ENCODE assay signal across 8 cellular contexts in genomic region chr7:107044347-107045194, GRCh38. TPM values are rescaled to one million over a fixed set of nuclear protein-coding genes. Genes with fewer than 3 reads are reported as not detected.
DNase-seq lines count a peak whose midpoint lies in the region; ATAC-seq lines count a peak whose summit lies in the region.

PRKAR2B (plus strand) TSS chr7:107044705; CDS start chr7:107044908, 203 bp downstream.

- H3K36me3 Mint-ChIP-seq in CD4-positive, CD25-positive, alpha-beta regulatory T cell, result no peaks in the 10 kb centered on the region
- H3K36me3 Mint-ChIP-seq in activated T-cell treated with anti-CD3 and anti-CD28 coated beads, Interleukin-2, amount 50 U/mL, for 24 hours (ENCODE audit: low read depth), result no peaks in the 10 kb centered on the region

- ATAC-seq in CD4-positive, CD25-positive, alpha-beta regulatory T cell (ENCODE audit: low read depth in 2 of 2), result peak; percentile 83 to 85
- ATAC-seq in GM19468 (IDR thresholded peaks at IDR 0.05; ENCODE audit: extremely low read depth, unreplicated experiment), result peak; percentile 57

- no peaks in the 10 kb centered on the region for H3K9me3 ChIP-seq in CD4-positive, CD25-positive, alpha-beta regulatory T cell (ENCODE audit: control insufficient read depth in 2 of 2, low read length in 2 of 2)
- no peaks in the 10 kb centered on the region for H3K9me3 ChIP-seq in esophagus (ENCODE audit: control insufficient read depth in 2 of 2, insufficient read depth in 1 of 2, low read depth in 1 of 2, low read length in 1 of 2)
- H3K9me3 ChIP-seq in mucosa of stomach (ENCODE audit: control insufficient read depth, low read length), result no peaks in the 10 kb centered on the region

- H3K9ac ChIP-seq in mucosa of stomach (ENCODE audit: low read length), result peak within 1 kb of the TSS; percentile 52

- H3K9me3 Mint-ChIP-seq in CD4-positive, CD25-positive, alpha-beta regulatory T cell, result peaks cover 0 to 4% (median 0%) of the 10 kb centered on the region in 7 donors
- no peaks in the 10 kb centered on the region for H3K9me3 Mint-ChIP-seq in activated T-cell treated with anti-CD3 and anti-CD28 coated beads, Interleukin-2, amount 50 U/mL, for 24 hours

- 0 to 1% methylated on average over 53 to 110 of the region's 110 CpGs for WGBS in esophagus, 2 donors

- H3K27me3 ChIP-seq in CD4-positive, CD25-positive, alpha-beta regulatory T cell (ENCODE audit: control insufficient read depth, insufficient read depth, low read length), result peaks cover 35% of the 10 kb centered on the region
- H3K27me3 ChIP-seq in esophagus (ENCODE audit: control insufficient read depth in 1 of 2, insufficient read depth in 2 of 2, low read length in 2 of 2) (no peaks in the 10 kb centered on the region), mucosa of stomach (ENCODE audit: control insufficient read depth, insufficient read depth, low read length) (peaks cover 9% of the 10 kb centered on the region)

- peaks cover 15% of the 10 kb centered on the region for H3K4me1 ChIP-seq in CD4-positive, CD25-positive, alpha-beta regulatory T cell (ENCODE audit: control insufficient read depth, insufficient read depth, low read length, poor library complexity, severe bottlenecking)
- peaks cover 0 to 4% of the 10 kb centered on the region in 2 donors for H3K4me1 ChIP-seq in esophagus (ENCODE audit: control insufficient read depth in 2 of 2, insufficient read depth in 2 of 2, low read length in 1 of 2)
- peaks cover 6% of the 10 kb centered on the region for H3K4me1 ChIP-seq in mucosa of stomach (ENCODE audit: control insufficient read depth, insufficient read depth, low read length)

- peaks cover 61% of the 10 kb centered on the region for H3K27me3 Mint-ChIP-seq in CD4-positive, CD25-positive, alpha-beta regulatory T cell
- peaks cover 41% of the 10 kb centered on the region for H3K27me3 Mint-ChIP-seq in activated T-cell treated with anti-CD3 and anti-CD28 coated beads, Interleukin-2, amount 50 U/mL, for 24 hours

- H3K27ac ChIP-seq in CD4-positive, CD25-positive, alpha-beta regulatory T cell (ENCODE audit: insufficient read depth, low read length, poor library complexity, severe bottlenecking), result no peak within 1 kb of the TSS
- H3K27ac ChIP-seq in esophagus (ENCODE audit: low read depth in 2 of 2, low read length in 1 of 2), result peak within 1 kb of the TSS; percentile 62 to 75

- H3K4me3 ChIP-seq in CD4-positive, CD25-positive, alpha-beta regulatory T cell (ENCODE audit: low read depth, low read length), result peak within 1 kb of the TSS; percentile 64
- peak within 1 kb of the TSS; percentile 58 to 66 for H3K4me3 ChIP-seq in esophagus (ENCODE audit: low read depth in 1 of 2, low read length in 2 of 2)
- H3K4me3 ChIP-seq in mucosa of stomach (ENCODE audit: low read length), result no peak within 1 kb of the TSS

- peak within 1 kb of the TSS in 2 of 3 donors; percentile 83 to 90 for H3K27ac Mint-ChIP-seq in CD4-positive, CD25-positive, alpha-beta regulatory T cell
- H3K27ac Mint-ChIP-seq in activated T-cell treated with anti-CD3 and anti-CD28 coated beads, Interleukin-2, amount 50 U/mL, for 24 hours, result no peak within 1 kb of the TSS

- H3K4me3 Mint-ChIP-seq in CD4-positive, CD25-positive, alpha-beta regulatory T cell, result peak within 1 kb of the TSS; percentile 87 to 92 (median 90)
- peak within 1 kb of the TSS; percentile 73 for H3K4me3 Mint-ChIP-seq in activated T-cell treated with anti-CD3 and anti-CD28 coated beads, Interleukin-2, amount 50 U/mL, for 24 hours

- no peaks in the 10 kb centered on the region for H3K36me3 ChIP-seq in CD4-positive, CD25-positive, alpha-beta regulatory T cell (ENCODE audit: control insufficient read depth, insufficient read depth, low read length)
- H3K36me3 ChIP-seq in esophagus (ENCODE audit: control insufficient read depth in 2 of 2, insufficient read depth in 2 of 2, low read length in 1 of 2) (no peaks in the 10 kb centered on the region), mucosa of stomach (ENCODE audit: control insufficient read depth, insufficient read depth, low read length) (no peaks in the 10 kb centered on the region)

- peaks cover 5 to 14% (median 9%) of the 10 kb centered on the region in 4 donors for H3K4me1 Mint-ChIP-seq in CD4-positive, CD25-positive, alpha-beta regulatory T cell
- H3K4me1 Mint-ChIP-seq in activated T-cell treated with anti-CD3 and anti-CD28 coated beads, Interleukin-2, amount 50 U/mL, for 24 hours (ENCODE audit: low read depth), result peaks cover 12% of the 10 kb centered on the region

- DNase-seq in CD4-positive, CD25-positive, alpha-beta regulatory T cell, result peak; percentile 60 to 74 (median 61)
- peak in 72 of 76 experiments; percentile 13 to 88 (median 72) for DNase-seq in HUDEP-2 (lab: John Stamatoyannopoulos, UW; ENCODE audit: unreplicated experiment in 76 of 76)
- peak; percentile 85 for DNase-seq in OCI-M1 (lab: John Stamatoyannopoulos, UW)
- DNase-seq in activated T-cell treated with anti-CD3 and anti-CD28 coated beads, Interleukin-2, amount 50 U/mL, for 24 hours, result peak; percentile 81
- peak; percentile 73 for DNase-seq in stimulated activated CD8-positive, alpha-beta memory T cell treated with anti-CD3 and anti-CD28 coated beads, Interleukin-4, amount 100 ng/mL, for 48 hours

RNA-seq across cellular contexts. Expression of gene PRKAR2B, which starts in this region (rescaled TPM):
- 8.0 TPM for total RNA-seq in CD4-positive, CD25-positive, alpha-beta regulatory T cell
- under 1 TPM; 0.05 to 0.15 (median 0.08) TPM for polyA plus RNA-seq in CD4-positive, CD25-positive, alpha-beta regulatory T cell
- 1 to 10 TPM; 2.9 to 6.5 TPM for polyA plus RNA-seq in esophagus
